Comparison of ENCODE assay signal across 12 cellular contexts in genomic region chr3:184908859-184909258, GRCh38.
"Had no signal": no experiment of that assay in that cellular context is flagged by ENCODE, and none has a peak within 500 bp of the region (broad histone marks: within the 10 kb centered on the region; RNA-seq: fewer than 3 reads in every experiment).

No MANE protein-coding gene starts in this region.

- H3K4me3 Mint-ChIP-seq: central memory CD8-positive, alpha-beta T cell; immature natural killer cell; stimulated activated naive B cell treated with anti-CD40 and anti-IgM and Interleukin-4, amounts not matched to agents 10 μg/mL and 1 μg/mL and 100 μg/mL, for 72 hours; type B pancreatic cell had no signal

- H3K9me3 Mint-ChIP-seq: central memory CD8-positive, alpha-beta T cell; immature natural killer cell had no signal

- H3K9me3 ChIP-seq: adrenal gland, neutrophil had no signal

- DNase-seq: activated naive CD4-positive, alpha-beta T cell treated with anti-CD3 and anti-CD28 coated beads, Interleukin-2, amount 50 U/mL, for 16 hours; activated T-cell treated with anti-CD3 and anti-CD28 coated beads, Interleukin-2, amount 50 U/mL, for 1 hour; adrenal gland; cortex of kidney; immature natural killer cell; stimulated activated CD4-positive, alpha-beta T cell treated with anti-CD3 and anti-CD28 coated beads, Interleukin-2, amount 100 ng/mL, for 24 hours; stimulated activated naive B cell treated with anti-CD40 and anti-IgM and Interleukin-4, amounts not matched to agents 10 μg/mL and 1 μg/mL and 100 μg/mL, for 72 hours; T-helper 2 cell had no signal

- H3K36me3 ChIP-seq: adrenal gland had no signal

- H3K27ac ChIP-seq: adrenal gland, neutrophil had no signal

- H3K4me1 Mint-ChIP-seq: central memory CD8-positive, alpha-beta T cell; immature natural killer cell; stimulated activated naive B cell treated with anti-CD40 and anti-IgM and Interleukin-4, amounts not matched to agents 10 μg/mL and 1 μg/mL and 100 μg/mL, for 72 hours had no signal

- H3K4me3 ChIP-seq: adrenal gland had no signal

- H3K27me3 Mint-ChIP-seq: central memory CD8-positive, alpha-beta T cell; stimulated activated naive B cell treated with anti-CD40 and anti-IgM and Interleukin-4, amounts not matched to agents 10 μg/mL and 1 μg/mL and 100 μg/mL, for 72 hours; type B pancreatic cell had no signal

- H3K4me1 ChIP-seq: adrenal gland had no signal

- ATAC-seq: activated CD4-positive, CD25-positive, alpha-beta regulatory T cell treated with anti-CD3 and anti-CD28 coated beads, Interleukin-2, amount 50 U/mL, for 24 hours; stimulated activated naive B cell treated with anti-CD40 and anti-IgM and Interleukin-4, amounts not matched to agents 10 μg/mL and 1 μg/mL and 100 μg/mL, for 72 hours had no signal

- H3K27me3 ChIP-seq: adrenal gland, neutrophil had no signal

- H3K27ac Mint-ChIP-seq: immature natural killer cell; stimulated activated naive B cell treated with anti-CD40 and anti-IgM and Interleukin-4, amounts not matched to agents 10 μg/mL and 1 μg/mL and 100 μg/mL, for 72 hours; type B pancreatic cell had no signal
